ENCODE assay signal across 1 cellular context in the genomic region with DNA sequence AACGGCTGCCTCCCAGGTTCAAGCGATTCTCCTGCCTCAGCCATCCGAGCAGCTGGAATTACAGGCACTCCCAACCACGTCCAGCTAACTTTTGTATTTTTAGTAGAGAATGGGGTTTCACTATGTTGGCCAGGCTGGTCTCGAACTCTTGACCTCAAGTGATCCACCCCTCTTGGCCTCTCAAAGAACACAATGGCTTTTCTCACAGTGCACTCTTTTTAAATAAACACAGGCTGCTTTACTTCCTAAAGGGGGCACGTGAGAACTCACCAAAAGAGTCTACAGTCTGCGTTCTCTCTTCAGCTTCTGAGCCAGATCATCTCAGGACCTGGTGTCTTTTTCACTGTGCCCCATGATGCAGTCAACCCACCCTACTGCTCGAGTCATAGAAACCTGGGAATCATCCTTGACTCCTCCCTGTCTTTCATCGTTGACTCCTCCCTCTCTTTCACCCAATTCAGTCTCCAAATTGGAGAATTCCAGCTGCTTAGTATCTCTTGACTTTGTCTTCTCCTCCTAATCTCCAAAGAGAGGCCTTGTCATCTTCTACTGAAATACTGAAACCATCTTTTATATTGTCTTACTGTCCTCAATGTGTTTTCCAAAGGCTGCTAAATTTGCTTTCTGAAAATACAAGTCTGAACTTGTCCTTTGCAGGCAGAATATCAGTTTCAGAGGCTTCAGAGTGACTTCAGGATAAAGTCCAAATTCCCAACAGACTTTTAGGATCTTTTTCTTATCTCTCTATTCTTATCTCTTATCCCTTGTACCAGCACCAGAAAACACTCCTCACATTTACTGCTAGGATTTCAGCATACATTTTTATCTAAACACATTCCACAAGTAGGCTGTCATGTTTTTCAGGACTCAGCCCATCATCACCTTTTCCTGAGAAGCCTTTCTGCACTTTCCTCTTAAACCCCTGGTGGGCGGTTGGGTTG.
A peak's percentile ranks its signal among the peaks of the same experiment; 100 is the strongest.
TF ChIP-seq lines count a peak whose summit lies in the region.

No MANE protein-coding gene starts in this region.

TF ChIP-seq in HepG2, 621 proteins besides CTCF, POLR2A, EP300 and RAD21 (continued from another document and continues in another):
- TF ChIP-seq, protein P1, sequence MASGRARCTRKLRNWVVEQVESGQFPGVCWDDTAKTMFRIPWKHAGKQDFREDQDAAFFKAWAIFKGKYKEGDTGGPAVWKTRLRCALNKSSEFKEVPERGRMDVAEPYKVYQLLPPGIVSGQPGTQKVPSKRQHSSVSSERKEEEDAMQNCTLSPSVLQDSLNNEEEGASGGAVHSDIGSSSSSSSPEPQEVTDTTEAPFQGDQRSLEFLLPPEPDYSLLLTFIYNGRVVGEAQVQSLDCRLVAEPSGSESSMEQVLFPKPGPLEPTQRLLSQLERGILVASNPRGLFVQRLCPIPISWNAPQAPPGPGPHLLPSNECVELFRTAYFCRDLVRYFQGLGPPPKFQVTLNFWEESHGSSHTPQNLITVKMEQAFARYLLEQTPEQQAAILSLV (CRISPR knock-in tag; IDR thresholded peaks at IDR 0.05; ENCODE audit: borderline replicate concordance) = no peak
- TF ChIP-seq RARA (CRISPR knock-in tag; IDR thresholded peaks at IDR 0.05) = peak; percentile 50; the same call in 1 of the 2 replicates
- TF ChIP-seq SP2 (CRISPR knock-in tag; IDR thresholded peaks at IDR 0.05) = no peak
- TF ChIP-seq ARHGAP35 (CRISPR knock-in tag; IDR thresholded peaks at IDR 0.05; ENCODE audit: borderline replicate concordance) = no peak
- TF ChIP-seq ZNF468 (CRISPR knock-in tag; IDR thresholded peaks at IDR 0.05) = no peak
- TF ChIP-seq ZNF101 (CRISPR knock-in tag; IDR thresholded peaks at IDR 0.05; ENCODE audit: borderline replicate concordance, low read depth) = no peak
- TF ChIP-seq, protein P2, sequence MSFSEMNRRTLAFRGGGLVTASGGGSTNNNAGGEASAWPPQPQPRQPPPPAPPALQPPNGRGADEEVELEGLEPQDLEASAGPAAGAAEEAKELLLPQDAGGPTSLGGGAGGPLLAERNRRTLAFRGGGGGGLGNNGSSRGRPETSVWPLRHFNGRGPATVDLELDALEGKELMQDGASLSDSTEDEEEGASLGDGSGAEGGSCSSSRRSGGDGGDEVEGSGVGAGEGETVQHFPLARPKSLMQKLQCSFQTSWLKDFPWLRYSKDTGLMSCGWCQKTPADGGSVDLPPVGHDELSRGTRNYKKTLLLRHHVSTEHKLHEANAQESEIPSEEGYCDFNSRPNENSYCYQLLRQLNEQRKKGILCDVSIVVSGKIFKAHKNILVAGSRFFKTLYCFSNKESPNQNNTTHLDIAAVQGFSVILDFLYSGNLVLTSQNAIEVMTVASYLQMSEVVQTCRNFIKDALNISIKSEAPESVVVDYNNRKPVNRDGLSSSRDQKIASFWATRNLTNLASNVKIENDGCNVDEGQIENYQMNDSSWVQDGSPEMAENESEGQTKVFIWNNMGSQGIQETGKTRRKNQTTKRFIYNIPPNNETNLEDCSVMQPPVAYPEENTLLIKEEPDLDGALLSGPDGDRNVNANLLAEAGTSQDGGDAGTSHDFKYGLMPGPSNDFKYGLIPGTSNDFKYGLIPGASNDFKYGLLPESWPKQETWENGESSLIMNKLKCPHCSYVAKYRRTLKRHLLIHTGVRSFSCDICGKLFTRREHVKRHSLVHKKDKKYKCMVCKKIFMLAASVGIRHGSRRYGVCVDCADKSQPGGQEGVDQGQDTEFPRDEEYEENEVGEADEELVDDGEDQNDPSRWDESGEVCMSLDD (CRISPR knock-in tag; IDR thresholded peaks at IDR 0.05; ENCODE audit: borderline replicate concordance) = no peak
- no peak for TF ChIP-seq ZBTB21 (CRISPR knock-in tag; IDR thresholded peaks at IDR 0.05)
- no peak for TF ChIP-seq ZKSCAN8 (CRISPR knock-in tag; IDR thresholded peaks at IDR 0.05; ENCODE audit: borderline replicate concordance)
- TF ChIP-seq MIXL1 (CRISPR knock-in tag; IDR thresholded peaks at IDR 0.05) = no peak
- TF ChIP-seq ATF5 (CRISPR knock-in tag; IDR thresholded peaks at IDR 0.05; ENCODE audit: low read depth) = no peak
- TF ChIP-seq HNRNPUL1 (IDR thresholded peaks at IDR 0.05; ENCODE audit: low read depth, low read length) = no peak
- no peak for TF ChIP-seq ZNF362 (CRISPR knock-in tag; IDR thresholded peaks at IDR 0.05; ENCODE audit: borderline replicate concordance)
- TF ChIP-seq, protein P3, sequence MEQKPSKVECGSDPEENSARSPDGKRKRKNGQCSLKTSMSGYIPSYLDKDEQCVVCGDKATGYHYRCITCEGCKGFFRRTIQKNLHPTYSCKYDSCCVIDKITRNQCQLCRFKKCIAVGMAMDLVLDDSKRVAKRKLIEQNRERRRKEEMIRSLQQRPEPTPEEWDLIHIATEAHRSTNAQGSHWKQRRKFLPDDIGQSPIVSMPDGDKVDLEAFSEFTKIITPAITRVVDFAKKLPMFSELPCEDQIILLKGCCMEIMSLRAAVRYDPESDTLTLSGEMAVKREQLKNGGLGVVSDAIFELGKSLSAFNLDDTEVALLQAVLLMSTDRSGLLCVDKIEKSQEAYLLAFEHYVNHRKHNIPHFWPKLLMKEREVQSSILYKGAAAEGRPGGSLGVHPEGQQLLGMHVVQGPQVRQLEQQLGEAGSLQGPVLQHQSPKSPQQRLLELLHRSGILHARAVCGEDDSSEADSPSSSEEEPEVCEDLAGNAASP (CRISPR knock-in tag; IDR thresholded peaks at IDR 0.05; ENCODE audit: borderline replicate concordance) = peak; percentile 43
- no peak for TF ChIP-seq ZNF780A (CRISPR knock-in tag; IDR thresholded peaks at IDR 0.05)
- TF ChIP-seq, protein P4, sequence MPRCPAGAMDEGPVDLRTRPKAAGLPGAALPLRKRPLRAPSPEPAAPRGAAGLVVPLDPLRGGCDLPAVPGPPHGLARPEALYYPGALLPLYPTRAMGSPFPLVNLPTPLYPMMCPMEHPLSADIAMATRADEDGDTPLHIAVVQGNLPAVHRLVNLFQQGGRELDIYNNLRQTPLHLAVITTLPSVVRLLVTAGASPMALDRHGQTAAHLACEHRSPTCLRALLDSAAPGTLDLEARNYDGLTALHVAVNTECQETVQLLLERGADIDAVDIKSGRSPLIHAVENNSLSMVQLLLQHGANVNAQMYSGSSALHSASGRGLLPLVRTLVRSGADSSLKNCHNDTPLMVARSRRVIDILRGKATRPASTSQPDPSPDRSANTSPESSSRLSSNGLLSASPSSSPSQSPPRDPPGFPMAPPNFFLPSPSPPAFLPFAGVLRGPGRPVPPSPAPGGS (CRISPR knock-in tag; IDR thresholded peaks at IDR 0.05) = no peak
- TF ChIP-seq, protein P5, sequence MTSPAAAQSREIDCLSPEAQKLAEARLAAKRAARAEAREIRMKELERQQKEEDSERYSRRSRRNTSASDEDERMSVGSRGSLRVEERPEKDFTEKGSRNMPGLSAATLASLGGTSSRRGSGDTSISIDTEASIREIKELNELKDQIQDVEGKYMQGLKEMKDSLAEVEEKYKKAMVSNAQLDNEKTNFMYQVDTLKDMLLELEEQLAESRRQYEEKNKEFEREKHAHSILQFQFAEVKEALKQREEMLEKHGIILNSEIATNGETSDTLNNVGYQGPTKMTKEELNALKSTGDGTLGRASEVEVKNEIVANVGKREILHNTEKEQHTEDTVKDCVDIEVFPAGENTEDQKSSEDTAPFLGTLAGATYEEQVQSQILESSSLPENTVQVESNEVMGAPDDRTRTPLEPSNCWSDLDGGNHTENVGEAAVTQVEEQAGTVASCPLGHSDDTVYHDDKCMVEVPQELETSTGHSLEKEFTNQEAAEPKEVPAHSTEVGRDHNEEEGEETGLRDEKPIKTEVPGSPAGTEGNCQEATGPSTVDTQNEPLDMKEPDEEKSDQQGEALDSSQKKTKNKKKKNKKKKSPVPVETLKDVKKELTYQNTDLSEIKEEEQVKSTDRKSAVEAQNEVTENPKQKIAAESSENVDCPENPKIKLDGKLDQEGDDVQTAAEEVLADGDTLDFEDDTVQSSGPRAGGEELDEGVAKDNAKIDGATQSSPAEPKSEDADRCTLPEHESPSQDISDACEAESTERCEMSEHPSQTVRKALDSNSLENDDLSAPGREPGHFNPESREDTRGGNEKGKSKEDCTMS (CRISPR knock-in tag; conservative IDR thresholded peaks at IDR 0.05) = no peak
- no peak for TF ChIP-seq AKAP8 (CRISPR knock-in tag; IDR thresholded peaks at IDR 0.05)
- no peak for TF ChIP-seq ESRRA (CRISPR knock-in tag; IDR thresholded peaks at IDR 0.05; ENCODE audit: low read depth)
- no peak for TF ChIP-seq GFI1 (CRISPR knock-in tag; IDR thresholded peaks at IDR 0.05; ENCODE audit: borderline replicate concordance)
- no peak for TF ChIP-seq ZNF709 (CRISPR knock-in tag; IDR thresholded peaks at IDR 0.05)
- no peak for TF ChIP-seq NCOA5 (CRISPR knock-in tag; IDR thresholded peaks at IDR 0.05)
- TF ChIP-seq ZNF841 (CRISPR knock-in tag; IDR thresholded peaks at IDR 0.05; ENCODE audit: borderline replicate concordance) = no peak
- no peak for TF ChIP-seq ZNF280B (CRISPR knock-in tag; IDR thresholded peaks at IDR 0.05; ENCODE audit: borderline replicate concordance)
- TF ChIP-seq KDM2A (CRISPR knock-in tag; IDR thresholded peaks at IDR 0.05; ENCODE audit: borderline replicate concordance, low read depth) = no peak
- TF ChIP-seq ARID3A (IDR thresholded peaks at IDR 0.05; ENCODE audit: low read depth, low read length) = no peak
- TF ChIP-seq SCMH1 (CRISPR knock-in tag; IDR thresholded peaks at IDR 0.05; ENCODE audit: borderline replicate concordance) = no peak
- TF ChIP-seq, protein P6, sequence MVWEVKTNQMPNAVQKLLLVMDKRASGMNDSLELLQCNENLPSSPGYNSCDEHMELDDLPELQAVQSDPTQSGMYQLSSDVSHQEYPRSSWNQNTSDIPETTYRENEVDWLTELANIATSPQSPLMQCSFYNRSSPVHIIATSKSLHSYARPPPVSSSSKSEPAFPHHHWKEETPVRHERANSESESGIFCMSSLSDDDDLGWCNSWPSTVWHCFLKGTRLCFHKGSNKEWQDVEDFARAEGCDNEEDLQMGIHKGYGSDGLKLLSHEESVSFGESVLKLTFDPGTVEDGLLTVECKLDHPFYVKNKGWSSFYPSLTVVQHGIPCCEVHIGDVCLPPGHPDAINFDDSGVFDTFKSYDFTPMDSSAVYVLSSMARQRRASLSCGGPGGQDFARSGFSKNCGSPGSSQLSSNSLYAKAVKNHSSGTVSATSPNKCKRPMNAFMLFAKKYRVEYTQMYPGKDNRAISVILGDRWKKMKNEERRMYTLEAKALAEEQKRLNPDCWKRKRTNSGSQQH (CRISPR knock-in tag; IDR thresholded peaks at IDR 0.05; ENCODE audit: low read depth) = no peak
- TF ChIP-seq, protein P7, sequence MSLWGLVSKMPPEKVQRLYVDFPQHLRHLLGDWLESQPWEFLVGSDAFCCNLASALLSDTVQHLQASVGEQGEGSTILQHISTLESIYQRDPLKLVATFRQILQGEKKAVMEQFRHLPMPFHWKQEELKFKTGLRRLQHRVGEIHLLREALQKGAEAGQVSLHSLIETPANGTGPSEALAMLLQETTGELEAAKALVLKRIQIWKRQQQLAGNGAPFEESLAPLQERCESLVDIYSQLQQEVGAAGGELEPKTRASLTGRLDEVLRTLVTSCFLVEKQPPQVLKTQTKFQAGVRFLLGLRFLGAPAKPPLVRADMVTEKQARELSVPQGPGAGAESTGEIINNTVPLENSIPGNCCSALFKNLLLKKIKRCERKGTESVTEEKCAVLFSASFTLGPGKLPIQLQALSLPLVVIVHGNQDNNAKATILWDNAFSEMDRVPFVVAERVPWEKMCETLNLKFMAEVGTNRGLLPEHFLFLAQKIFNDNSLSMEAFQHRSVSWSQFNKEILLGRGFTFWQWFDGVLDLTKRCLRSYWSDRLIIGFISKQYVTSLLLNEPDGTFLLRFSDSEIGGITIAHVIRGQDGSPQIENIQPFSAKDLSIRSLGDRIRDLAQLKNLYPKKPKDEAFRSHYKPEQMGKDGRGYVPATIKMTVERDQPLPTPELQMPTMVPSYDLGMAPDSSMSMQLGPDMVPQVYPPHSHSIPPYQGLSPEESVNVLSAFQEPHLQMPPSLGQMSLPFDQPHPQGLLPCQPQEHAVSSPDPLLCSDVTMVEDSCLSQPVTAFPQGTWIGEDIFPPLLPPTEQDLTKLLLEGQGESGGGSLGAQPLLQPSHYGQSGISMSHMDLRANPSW (CRISPR knock-in tag; IDR thresholded peaks at IDR 0.05; ENCODE audit: borderline replicate concordance) = no peak
- TF ChIP-seq, protein P8, sequence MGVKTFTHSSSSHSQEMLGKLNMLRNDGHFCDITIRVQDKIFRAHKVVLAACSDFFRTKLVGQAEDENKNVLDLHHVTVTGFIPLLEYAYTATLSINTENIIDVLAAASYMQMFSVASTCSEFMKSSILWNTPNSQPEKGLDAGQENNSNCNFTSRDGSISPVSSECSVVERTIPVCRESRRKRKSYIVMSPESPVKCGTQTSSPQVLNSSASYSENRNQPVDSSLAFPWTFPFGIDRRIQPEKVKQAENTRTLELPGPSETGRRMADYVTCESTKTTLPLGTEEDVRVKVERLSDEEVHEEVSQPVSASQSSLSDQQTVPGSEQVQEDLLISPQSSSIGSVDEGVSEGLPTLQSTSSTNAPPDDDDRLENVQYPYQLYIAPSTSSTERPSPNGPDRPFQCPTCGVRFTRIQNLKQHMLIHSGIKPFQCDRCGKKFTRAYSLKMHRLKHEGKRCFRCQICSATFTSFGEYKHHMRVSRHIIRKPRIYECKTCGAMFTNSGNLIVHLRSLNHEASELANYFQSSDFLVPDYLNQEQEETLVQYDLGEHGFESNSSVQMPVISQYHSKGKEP (CRISPR knock-in tag; IDR thresholded peaks at IDR 0.05) = no peak
